ENCODE assay signal across 25 cellular contexts in genomic region chr6:166781331-166781730, GRCh38.
"Had no signal": no experiment of that assay in that cellular context is flagged by ENCODE, and none has a peak within 500 bp of the region (broad histone marks: within the 10 kb centered on the region; RNA-seq: fewer than 3 reads in every experiment).

No MANE protein-coding gene starts in this region.

- DNase-seq: activated CD4-positive, alpha-beta memory T cell treated with anti-CD3 and anti-CD28 coated beads for 36 hours; activated CD4-positive, alpha-beta T cell treated with anti-CD3 and anti-CD28 coated beads for 48 hours; activated CD4-positive, CD25-positive, alpha-beta regulatory T cell treated with anti-CD3 and anti-CD28 coated beads, Interleukin-2, amount 50 U/mL, for 72 hours; activated effector memory CD4-positive, alpha-beta T cell treated with Interleukin-2 at 50 U/mL for 16 hours; activated naive CD4-positive, alpha-beta T cell; activated T-cell treated with anti-CD3 and anti-CD28 coated beads, Interleukin-2, amount 50 U/mL, for 24 hours; MG63; MV-4-11; NCI-H1092 treated with DMSO at 0.1 percent for 48 hours; NCI-H1417 treated with DMSO at 0.1 percent for 48 hours; NCI-H1694; NCI-H2029; NCI-H2107; NCI-H2171 treated with DMSO at 0.1 percent for 48 hours; NCI-H226; NCI-H510A treated with DMSO at 0.1 percent for 48 hours; NCI-H69; NK-92 treated with Interleukin-12 subunit alpha and Interleukin-12 subunit beta, amount 100 ng/mL, for 24 hours; OCI-M1; RPMI8226; T-cell had no signal

- H3K27me3 ChIP-seq: breast epithelium, MG63 had no signal

- H3K27ac ChIP-seq: breast epithelium, SK-N-MC had no signal

- ATAC-seq: Panc1, Right ventricle myocardium inferior, T-cell had no signal

- H3K36me3 ChIP-seq: breast epithelium, MG63 had no signal

- H3K4me1 ChIP-seq: breast epithelium had no signal

- H3K9me3 ChIP-seq: breast epithelium, MG63 had no signal

- H3K4me3 ChIP-seq: breast epithelium, MG63, SK-N-MC had no signal
